In the genomic region with DNA sequence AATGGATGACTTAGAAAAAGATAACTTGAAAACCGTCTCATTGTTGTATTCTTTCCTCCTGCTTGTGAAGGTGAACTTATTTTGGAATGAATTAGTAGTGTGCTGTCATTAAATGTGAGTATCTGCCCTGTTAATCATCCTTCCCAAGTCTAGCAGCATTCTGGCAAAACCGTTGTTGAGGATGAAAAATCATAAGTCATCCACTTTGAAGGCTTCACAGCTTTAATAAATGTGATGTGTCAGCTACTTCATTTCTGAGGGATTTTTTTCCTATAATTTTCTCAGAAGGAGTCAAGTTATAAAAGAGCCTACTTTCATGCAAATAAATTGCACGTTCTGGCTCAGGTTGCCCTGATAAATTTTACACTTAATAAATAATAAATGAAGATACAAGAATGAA, we compare ENCODE assay signal across 16 cellular contexts.
A peak's percentile ranks its signal among the peaks of the same experiment; 100 is the strongest.
DNase-seq lines count a peak whose midpoint lies in the region; ATAC-seq, FAIRE-seq and TF ChIP-seq lines count a peak whose summit lies in the region.
"Had no signal": no experiment of that assay in that cellular context is flagged by ENCODE, and none has a peak within 500 bp of the region (broad histone marks: within the 10 kb centered on the region; RNA-seq: fewer than 3 reads in every experiment).

No MANE protein-coding gene starts in this region.

- DNase-seq in ELR (ENCODE audit: low read depth) = peak; percentile 9
- no peak for DNase-seq in K562 (ENCODE audit: extremely low read depth in 1 of 4, low spot score in 3 of 4)
- no peak for DNase-seq in mesenchymal stem cell
- DNase-seq in posterior vena cava (ENCODE audit: low spot score) = no peak
- no peak for DNase-seq in CD8-positive, alpha-beta memory T cell
- DNase-seq: Caco-2; CD8-positive, alpha-beta T cell; DND-41; GF-D8; HCEC 1CT; HFFc6 had no signal

- H3K27me3 ChIP-seq in K562 (ENCODE audit: control insufficient read depth in 2 of 2, insufficient read depth in 2 of 2, low read length in 2 of 2) = no peaks in the 10 kb centered on the region; a peak in 1 of 5 replicates
- no peaks in the 10 kb centered on the region for H3K27me3 ChIP-seq in mesenchymal stem cell (ENCODE audit: control insufficient read depth in 1 of 2, insufficient read depth in 1 of 2, low read length in 2 of 2)
- H3K27me3 ChIP-seq in CD8-positive, alpha-beta memory T cell (ENCODE audit: insufficient read depth, low read length, poor library complexity, severe bottlenecking) = no peaks in the 10 kb centered on the region

- H3K4me1 ChIP-seq in K562 (replicated peaks in 1 of 2; ENCODE audit: control insufficient read depth in 2 of 2, insufficient read depth in 2 of 2, low read length in 2 of 2) (no peaks in the 10 kb centered on the region), mesenchymal stem cell (ENCODE audit: control insufficient read depth, insufficient read depth, low read depth, low read length) (peaks cover 2% of the 10 kb centered on the region)
- H3K4me1 ChIP-seq in CD8-positive, alpha-beta memory T cell (ENCODE audit: insufficient read depth, low read length) = no peaks in the 10 kb centered on the region
- H3K4me1 ChIP-seq: Caco-2 had no signal

- no peak overlapping the region for H2BK5ac ChIP-seq in mesenchymal stem cell (ENCODE audit: low read depth, low read length, poor library complexity, severe bottlenecking)

- no peaks in the 10 kb centered on the region for H3K9me3 Mint-ChIP-seq in CD8-positive, alpha-beta memory T cell
- H3K9me3 Mint-ChIP-seq: CD8-positive, alpha-beta T cell; HFFc6 had no signal

- H3K4ac ChIP-seq in mesenchymal stem cell (ENCODE audit: low read depth in 1 of 2, low read length in 2 of 2) = no peak overlapping the region

- H3K23ac ChIP-seq in mesenchymal stem cell (ENCODE audit: low read length in 2 of 2) = no peak overlapping the region

- in situ Hi-C loops in K562 (cut with MboI) = no loop called here

- H3K36me3 Mint-ChIP-seq in CD8-positive, alpha-beta memory T cell = peaks cover 0 to 4% (median 0%) of the 10 kb centered on the region in 3 donors
- H3K36me3 Mint-ChIP-seq: CD14-positive monocyte; CD8-positive, alpha-beta T cell had no signal

- H3K79me1 ChIP-seq in mesenchymal stem cell (replicated peaks; ENCODE audit: low read length, poor library complexity, severe bottlenecking) = no peaks in the 10 kb centered on the region

- no peak for ATAC-seq in K562
- no peak for ATAC-seq in GM21367 (IDR thresholded peaks at IDR 0.05; ENCODE audit: unreplicated experiment)
- ATAC-seq in GM21360 (IDR thresholded peaks at IDR 0.05; ENCODE audit: unreplicated experiment) = no peak
- ATAC-seq: CD8-positive, alpha-beta T cell had no signal

- H4K8ac ChIP-seq in mesenchymal stem cell (ENCODE audit: low read length) = no peak overlapping the region

- H3K79me2 ChIP-seq in K562 (ENCODE audit: control insufficient read depth, insufficient read depth, low read length) = no peaks in the 10 kb centered on the region

- H3K9me3 ChIP-seq in K562 (replicated peaks; ENCODE audit: control insufficient read depth, insufficient read depth, low read depth, low read length) (no peaks in the 10 kb centered on the region), mesenchymal stem cell (ENCODE audit: control insufficient read depth, low read length) (no peaks in the 10 kb centered on the region)
- H3K9me3 ChIP-seq in CD8-positive, alpha-beta memory T cell (ENCODE audit: low read length) = no peaks in the 10 kb centered on the region
- H3K9me3 ChIP-seq: Caco-2 had no signal

- no peak overlapping the region for H2BK15ac ChIP-seq in mesenchymal stem cell (ENCODE audit: low read depth, poor library complexity, severe bottlenecking)

- no peak overlapping the region for H4K91ac ChIP-seq in mesenchymal stem cell (ENCODE audit: low read length)

- no peak overlapping the region for H2BK12ac ChIP-seq in mesenchymal stem cell (ENCODE audit: low read length in 2 of 2)

- intact Hi-C loops in K562 (cut with micrococcal nuclease) = no loop called here
- intact Hi-C loops in posterior vena cava (cut with DNase I) = no loop called here

- no TSS peak for BruUV-seq in K562 (replicated peaks; lab: Mats Ljungman, UMichigan)

- no peak overlapping the region for H3K18ac ChIP-seq in mesenchymal stem cell (ENCODE audit: low read depth in 1 of 2, low read length in 2 of 2)

- H3K27ac ChIP-seq in K562 (ENCODE audit: extremely low read depth, low read depth, low read length) (no peak overlapping the region), mesenchymal stem cell (ENCODE audit: low read length, poor library complexity, severe bottlenecking) (no peak overlapping the region)
- H3K27ac ChIP-seq in CD8-positive, alpha-beta memory T cell (ENCODE audit: low read depth, low read length) = no peak overlapping the region

- no peak overlapping the region for H3K14ac ChIP-seq in mesenchymal stem cell (ENCODE audit: low read length in 2 of 2)

- no peak overlapping the region for H2BK120ac ChIP-seq in mesenchymal stem cell (ENCODE audit: low read depth, low read length)

- H3K27me3 Mint-ChIP-seq in CD8-positive, alpha-beta memory T cell = peaks cover 1 to 5% of the 10 kb centered on the region in 2 donors

- POLR2A ChIA-PET in K562 (lab: Yijun Ruan, JAX) = interaction anchor here (0.6 kb wide), 1 partner anchor 1009 kb away, joined by 3 read pairs; no protein-coding TSS in a partner anchor
- POLR2A ChIA-PET in CD8-positive, alpha-beta memory T cell (lab: Charles Lee) = no interaction called here

- no peak for FAIRE-seq in K562 (lab: Jason Lieb, UNC)
- FAIRE-seq: A204.1, H1 had no signal

- CTCF ChIA-PET in K562 (lab: Yijun Ruan, JAX; ENCODE audit: low intra/inter-chr PET ratio) = no interaction called here
- CTCF ChIA-PET in CD8-positive, alpha-beta memory T cell (lab: Charles Lee) = no interaction called here

- no peak for TF ChIP-seq RAD21 in K562 (CRISPR knock-in tag; conservative IDR thresholded peaks at IDR 0.05 in 1 of 2, IDR thresholded peaks at IDR 0.05 in 1 of 2)

- H3K9ac ChIP-seq in K562 (ENCODE audit: insufficient read depth in 1 of 2, low read depth in 2 of 2, low read length in 2 of 2) (no peak overlapping the region), mesenchymal stem cell (ENCODE audit: low read length) (peak overlapping the region; percentile 55)

- H3K4me3 ChIP-seq in K562 = no peak overlapping the region
- no peak overlapping the region for H3K4me3 ChIP-seq in mesenchymal stem cell (ENCODE audit: insufficient read depth in 1 of 2, low read depth in 1 of 2, low read length in 2 of 2)
- no peak overlapping the region for H3K4me3 ChIP-seq in CD8-positive, alpha-beta memory T cell (ENCODE audit: low read length)

- H3K36me3 ChIP-seq in K562 (ENCODE audit: control insufficient read depth, insufficient read depth, low read length) (no peaks in the 10 kb centered on the region), mesenchymal stem cell (ENCODE audit: control insufficient read depth in 1 of 2, insufficient read depth in 2 of 2, low read depth in 1 of 2, low read length in 2 of 2) (no peaks in the 10 kb centered on the region)
- no peaks in the 10 kb centered on the region for H3K36me3 ChIP-seq in CD8-positive, alpha-beta memory T cell (ENCODE audit: insufficient read depth, low read length)

- H3K4me2 ChIP-seq in K562 (ENCODE audit: insufficient read depth, low read length) = no peak overlapping the region
- H3K4me2 ChIP-seq in mesenchymal stem cell (ENCODE audit: low read length, poor library complexity, severe bottlenecking) = no peak overlapping the region

- no peak overlapping the region for H3K27ac Mint-ChIP-seq in CD8-positive, alpha-beta memory T cell
- H3K27ac Mint-ChIP-seq: CD14-positive monocyte; CD8-positive, alpha-beta T cell; HFFc6 had no signal

- 0% methylated on average over 3 of the region's 3 CpGs for WGBS in K562 (ENCODE audit: insufficient coverage, low coverage, missing lambda C conversion rate)
- 96% methylated on average over 1 of the region's 3 CpGs for WGBS in mesenchymal stem cell

- no peak overlapping the region for H2AK5ac ChIP-seq in mesenchymal stem cell (ENCODE audit: low read length, severe bottlenecking)

- no peaks in the 10 kb centered on the region for H3K4me1 Mint-ChIP-seq in CD8-positive, alpha-beta memory T cell
- H3K4me1 Mint-ChIP-seq: CD14-positive monocyte had no signal

- no peak overlapping the region for H3K4me3 Mint-ChIP-seq in CD8-positive, alpha-beta memory T cell
- H3K4me3 Mint-ChIP-seq: CD14-positive monocyte; CD8-positive, alpha-beta T cell; HFFc6 had no signal

- H3K9me1 ChIP-seq in K562 (ENCODE audit: control insufficient read depth, insufficient read depth, low read length) = no peaks in the 10 kb centered on the region

- TF ChIP-seq POLR2A in K562 (conservative IDR thresholded peaks at IDR 0.05) = no peak

- H2AFZ ChIP-seq in K562 (ENCODE audit: low read depth, low read length) (no peak overlapping the region), mesenchymal stem cell (ENCODE audit: low read depth, low read length) (no peak overlapping the region)

- no peaks in the 10 kb centered on the region for H4K20me1 ChIP-seq in K562 (replicated peaks; ENCODE audit: control insufficient read depth, insufficient read depth, low read length)

- TF ChIP-seq EP300 in K562 (IDR thresholded peaks at IDR 0.05; ENCODE audit: low read length) = no peak

- no peak for TF ChIP-seq CTCF in K562 (IDR thresholded peaks at IDR 0.05 in 2 of 3, conservative IDR thresholded peaks at IDR 0.05 in 1 of 3; ENCODE audit: insufficient read depth in 2 of 3, low read depth in 1 of 3, low read length in 3 of 3)

TF ChIP-seq in K562, 482 proteins besides CTCF, POLR2A, EP300 and RAD21:
- TF ChIP-seq PHF8 (IDR thresholded peaks at IDR 0.05; ENCODE audit: borderline replicate concordance, low read length) = no peak
- peak; percentile 18; the same call in 1 of the 2 replicates for TF ChIP-seq ZNF316 (IDR thresholded peaks at IDR 0.05)
